In the genomic region with DNA sequence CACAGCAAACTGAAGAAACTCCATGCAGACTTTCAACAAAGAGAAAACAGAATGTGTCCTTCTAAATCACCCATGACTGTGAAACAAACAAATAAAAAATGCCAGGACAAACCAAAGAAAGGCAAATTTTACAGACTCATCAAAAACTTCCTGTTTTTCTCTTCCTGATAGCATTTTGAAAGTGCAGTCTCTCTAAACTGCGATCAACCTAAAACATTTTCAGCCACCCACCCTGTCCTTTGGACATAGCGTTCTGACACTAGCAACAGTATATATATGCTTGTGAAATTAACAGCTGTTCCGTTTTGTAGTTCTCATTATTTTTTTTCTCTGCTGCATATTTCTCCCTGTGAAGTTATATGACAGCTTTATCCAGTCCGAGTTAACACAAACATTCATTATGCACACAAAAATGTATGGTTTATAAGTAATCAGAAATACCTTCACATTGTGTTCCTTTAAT, we compare ENCODE assay signal across 18 cellular contexts.
DNase-seq lines count a peak whose midpoint lies in the region; ATAC-seq and TF ChIP-seq lines count a peak whose summit lies in the region.
"Had no signal": no experiment of that assay in that cellular context is flagged by ENCODE, and none has a peak within 500 bp of the region (broad histone marks: within the 10 kb centered on the region; RNA-seq: fewer than 3 reads in every experiment).

No MANE protein-coding gene starts in this region.

- no peaks in the 10 kb centered on the region for H3K4me1 Mint-ChIP-seq in activated T-cell treated with anti-CD3 and anti-CD28 coated beads, Interleukin-2, amount 50 U/mL, for 24 hours (ENCODE audit: low read depth)
- H3K4me1 Mint-ChIP-seq: T-helper 17 cell had no signal

- no peaks in the 10 kb centered on the region for H3K9me3 Mint-ChIP-seq in activated T-cell treated with anti-CD3 and anti-CD28 coated beads, Interleukin-2, amount 50 U/mL, for 24 hours
- H3K9me3 Mint-ChIP-seq: CD4-positive, alpha-beta T cell; stimulated activated naive CD8-positive, alpha-beta T cell treated with anti-CD3 and anti-CD28 coated beads, Interleukin-15, Interleukin-2, amounts not matched to agents 100 ng/mL and 50 ng/mL, for 24 hours had no signal

- H3K4me1 ChIP-seq in right cardiac atrium (ENCODE audit: control insufficient read depth, insufficient read depth, low read length): no peaks in the 10 kb centered on the region
- H3K4me1 ChIP-seq in muscle layer of duodenum (ENCODE audit: control insufficient read depth in 1 of 2, insufficient read depth in 2 of 2, low read length in 2 of 2): no peaks in the 10 kb centered on the region
- no peaks in the 10 kb centered on the region for H3K4me1 ChIP-seq in upper lobe of right lung
- H3K4me1 ChIP-seq: A549 had no signal

- H3K27me3 Mint-ChIP-seq in activated T-cell treated with anti-CD3 and anti-CD28 coated beads, Interleukin-2, amount 50 U/mL, for 24 hours: no peaks in the 10 kb centered on the region
- H3K27me3 Mint-ChIP-seq: CD4-positive, alpha-beta T cell; stimulated activated naive CD8-positive, alpha-beta T cell treated with anti-CD3 and anti-CD28 coated beads, Interleukin-15, Interleukin-2, amounts not matched to agents 100 ng/mL and 50 ng/mL, for 24 hours; T-helper 17 cell had no signal

- DNase-seq in Right ventricle myocardium superior: no peak
- no peak for DNase-seq in right cardiac atrium
- no peak for DNase-seq in coronary artery (ENCODE audit: low spot score)
- no peak for DNase-seq in upper lobe of right lung
- no peak for DNase-seq in activated T-cell treated with anti-CD3 and anti-CD28 coated beads, Interleukin-2, amount 50 U/mL, for 24 hours
- no peak for DNase-seq in NCI-H748 treated with DMSO at 0.1 percent for 48 hours (lab: John Stamatoyannopoulos, UW)
- DNase-seq: activated CD4-positive, CD25-positive, alpha-beta regulatory T cell; aorta; CD4-positive, alpha-beta T cell; NCI-H1092; NCI-H69; posterior cingulate gyrus; T-helper 17 cell had no signal

- no peaks in the 10 kb centered on the region for H3K9me3 ChIP-seq in right cardiac atrium (ENCODE audit: control insufficient read depth, low read length)
- no peaks in the 10 kb centered on the region for H3K9me3 ChIP-seq in muscle layer of duodenum (ENCODE audit: control insufficient read depth in 1 of 2, low read length in 2 of 2)
- H3K9me3 ChIP-seq in upper lobe of right lung: no peaks in the 10 kb centered on the region
- H3K9me3 ChIP-seq: A549 had no signal

- intact Hi-C loops in Right ventricle myocardium superior (cut with DNase I): loop anchor here (10.0 kb wide), 1 partner anchor 49 kb away; no protein-coding TSS in a partner anchor
- intact Hi-C loops in right cardiac atrium (cut with DNase I): no loop called here
- intact Hi-C loops in upper lobe of right lung (cut with DNase I): no loop called here

- peak; percentile 28 for ATAC-seq in Right ventricle myocardium superior (ENCODE audit: poor library complexity)
- ATAC-seq in right cardiac atrium: no peak
- no peak for ATAC-seq in upper lobe of right lung
- no peak for ATAC-seq in GM18498 (IDR thresholded peaks at IDR 0.05; ENCODE audit: unreplicated experiment)
- ATAC-seq: A549, T-helper 17 cell had no signal

- H3K27ac ChIP-seq in right cardiac atrium (ENCODE audit: low read length) (no peak overlapping the region), coronary artery (peak overlapping the region; percentile 15 to 63), muscle layer of duodenum (ENCODE audit: low read length) (peak overlapping the region; percentile 68), upper lobe of right lung (peak overlapping the region; percentile 12)
- H3K27ac ChIP-seq: A549, epithelial cell of prostate had no signal

- TF ChIP-seq CTCF in coronary artery (IDR thresholded peaks at IDR 0.05) (no peak), upper lobe of right lung (IDR thresholded peaks at IDR 0.05) (no peak)

- H3K36me3 ChIP-seq in muscle layer of duodenum (ENCODE audit: control insufficient read depth in 1 of 2, insufficient read depth in 2 of 2, low read length in 2 of 2): peaks cover 22 to 69% of the 10 kb centered on the region in 2 donors
- peaks cover 37% of the 10 kb centered on the region for H3K36me3 ChIP-seq in upper lobe of right lung

- H3K4me3 ChIP-seq in right cardiac atrium (ENCODE audit: low read length) (no peak overlapping the region), coronary artery (no peak overlapping the region), muscle layer of duodenum (ENCODE audit: low read depth in 1 of 2, low read length in 2 of 2) (no peak overlapping the region), upper lobe of right lung (no peak overlapping the region)
- H3K4me3 ChIP-seq: A549 had no signal

- H3K4me3 Mint-ChIP-seq in activated T-cell treated with anti-CD3 and anti-CD28 coated beads, Interleukin-2, amount 50 U/mL, for 24 hours: no peak overlapping the region
- H3K4me3 Mint-ChIP-seq: CD4-positive, alpha-beta T cell; stimulated activated naive CD8-positive, alpha-beta T cell treated with anti-CD3 and anti-CD28 coated beads, Interleukin-15, Interleukin-2, amounts not matched to agents 100 ng/mL and 50 ng/mL, for 24 hours; T-helper 17 cell had no signal

- H3K36me3 Mint-ChIP-seq in activated T-cell treated with anti-CD3 and anti-CD28 coated beads, Interleukin-2, amount 50 U/mL, for 24 hours (ENCODE audit: low read depth): no peaks in the 10 kb centered on the region

- H3K27me3 ChIP-seq in right cardiac atrium (ENCODE audit: control insufficient read depth, insufficient read depth) (no peaks in the 10 kb centered on the region), muscle layer of duodenum (ENCODE audit: low read depth, low read length) (no peaks in the 10 kb centered on the region), upper lobe of right lung (no peaks in the 10 kb centered on the region)

- WGBS in right cardiac atrium: 63% methylated on average over 4 of the region's 4 CpGs

- no peak overlapping the region for H3K27ac Mint-ChIP-seq in activated T-cell treated with anti-CD3 and anti-CD28 coated beads, Interleukin-2, amount 50 U/mL, for 24 hours
- H3K27ac Mint-ChIP-seq: CD4-positive, alpha-beta T cell; stimulated activated naive CD8-positive, alpha-beta T cell treated with anti-CD3 and anti-CD28 coated beads, Interleukin-15, Interleukin-2, amounts not matched to agents 100 ng/mL and 50 ng/mL, for 24 hours; T-helper 17 cell had no signal
